ENCODE assay signal across 20 cellular contexts in genomic region chr11:76946223-76946622, GRCh38.
"Had no signal": no experiment of that assay in that cellular context is flagged by ENCODE, and none has a peak within 500 bp of the region (broad histone marks: within the 10 kb centered on the region; RNA-seq: fewer than 3 reads in every experiment).

No MANE protein-coding gene starts in this region.

- FAIRE-seq: islet of Langerhans, kidney had no signal

- H3K27ac ChIP-seq: left ventricle myocardium inferior, ovary, right atrium auricular region, right lobe of liver, tibial nerve had no signal

- ATAC-seq: naive thymus-derived CD4-positive, alpha-beta T cell; natural killer cell treated with Interleukin-12 subunit alpha and Interleukin-12 subunit beta and Interleukin-15 and Interleukin-18, amount 100 ng/mL, for 72 hours; stimulated activated memory B cell treated with anti-CD40 and anti-IgM and Interleukin-4, amounts not matched to agents 10 μg/mL and 1 μg/mL and 100 μg/mL, for 72 hours; stimulated activated naive CD8-positive, alpha-beta T cell treated with anti-CD3 and anti-CD28 coated beads, Interleukin-15, amount 100 ng/mL, for 72 hours had no signal

- DNase-seq: hippocampal formation; immature natural killer cell; kidney; left ventricle myocardium inferior; mesendoderm; naive thymus-derived CD4-positive, alpha-beta T cell; ovary; right lobe of liver; stimulated activated CD4-positive, alpha-beta T cell treated with anti-CD3 and anti-CD28 coated beads, Interleukin-1b, Interleukin-23, amount 100 ng/mL, for 48 hours; stimulated activated CD4-positive, alpha-beta T cell treated with anti-CD3 and anti-CD28 coated beads, Interleukin-2, amount 100 ng/mL, for 48 hours; stimulated activated CD4-positive, alpha-beta T cell treated with anti-CD3 and anti-CD28 coated beads, Interleukin-4, amount 100 ng/mL, for 4 hours; stimulated activated CD8-positive, alpha-beta memory T cell treated with anti-CD3 and anti-CD28 coated beads, Interleukin-4, amount 100 ng/mL, for 48 hours; stimulated activated naive CD4-positive, alpha-beta T cell treated with Interleukin-2 at 50 U/mL for 16 hours; stimulated activated naive CD8-positive, alpha-beta T cell treated with anti-CD3 and anti-CD28 coated beads, Interleukin-15, amount 100 ng/mL, for 72 hours; substantia nigra had no signal
